ENCODE assay signal across 8 cellular contexts in genomic region chr7:158704524-158705233, GRCh38. TPM values are rescaled to one million over a fixed set of nuclear protein-coding genes. Genes with fewer than 3 reads are reported as not detected.
A peak's percentile ranks its signal among the peaks of the same experiment; 100 is the strongest.
DNase-seq lines count a peak whose midpoint lies in the region; TF ChIP-seq lines count a peak whose summit lies in the region.

Gene NCAPG2, minus strand, starts transcription at chr7:158704804. Its CDS starts 2,905 bp downstream, at chr7:158701899.

- H3F3A ChIP-seq in neural cell (ENCODE audit: insufficient read depth, low read length, poor library complexity, severe bottlenecking): no peaks in the 10 kb centered on the region

- intact Hi-C loops in stomach (cut with DNase I; ENCODE audit: low total_unique reads): loop anchor here (5.0 kb wide), 1 partner anchor 273 kb away; no protein-coding TSS in a partner anchor

- whole genome bisulfite sequencing in stomach, 5 donors: 0 to 2% (median 0%) methylated on average over 30 to 76 of the region's 78 CpGs

- H3K27ac ChIP-seq in neural cell (ENCODE audit: low read length): peak within 1 kb of the TSS; percentile 71
- H3K27ac ChIP-seq in stomach: peak within 1 kb of the TSS; percentile 92 to 97 (median 95)

- H4K20me1 ChIP-seq in neural cell (ENCODE audit: insufficient read depth): no peaks in the 10 kb centered on the region

- TF ChIP-seq CTCF in neural cell (IDR thresholded peaks at IDR 0.05; ENCODE audit: poor library complexity, severe bottlenecking) (peak; percentile 48), stomach (IDR thresholded peaks at IDR 0.05) (peak in 5 of 7 experiments; percentile 22 to 63 (median 52))

- TF ChIP-seq EP300 in neural cell (conservative IDR thresholded peaks at IDR 0.05; ENCODE audit: poor library complexity, severe bottlenecking): peak; percentile 66
- TF ChIP-seq EP300 in stomach (IDR thresholded peaks at IDR 0.05): no peak

- peak; percentile 62 for TF ChIP-seq RAD21 in neural cell (conservative IDR thresholded peaks at IDR 0.05)

- peaks cover 19% of the 10 kb centered on the region; the same call in 1 of the 2 replicates for H3K4me1 ChIP-seq in ES-I3 (ENCODE audit: insufficient read depth, low read length)
- H3K4me1 ChIP-seq in stomach: peaks cover 7 to 28% (median 21%) of the 10 kb centered on the region in 4 donors

- peaks cover 19% of the 10 kb centered on the region for H3K79me2 ChIP-seq in neural cell (replicated peaks; ENCODE audit: insufficient read depth, low read length)

- peak; percentile 97 for DNase-seq in H7
- DNase-seq in M059J (ENCODE audit: low read depth): peak; percentile 99
- peak; percentile 95 to 98 for DNase-seq in SHP77 (lab: John Stamatoyannopoulos, UW)
- peak; percentile 98 for DNase-seq in activated effector memory CD4-positive, alpha-beta T cell treated with anti-CD3 and anti-CD28 coated beads, Interleukin-2, amount 50 U/mL, for 16 hours
- peak; percentile 97 for DNase-seq in fibroblast of the conjunctiva (ENCODE audit: low read depth)
- DNase-seq in stomach: peak; percentile 99

- peak within 1 kb of the TSS; percentile 86 for H3K9ac ChIP-seq in ES-I3 (ENCODE audit: low read depth, low read length)
- H3K9ac ChIP-seq in neural cell (ENCODE audit: low read length): peak within 1 kb of the TSS; percentile 79

- H3K4me3 ChIP-seq in H7 (ENCODE audit: insufficient read depth, low read depth, low read length) (peak within 1 kb of the TSS; percentile 99), neural cell (ENCODE audit: low read length) (peak within 1 kb of the TSS; percentile 72), stomach (peak within 1 kb of the TSS; percentile 76 to 82 (median 80))

- H3K9me3 ChIP-seq in ES-I3 (ENCODE audit: control insufficient read depth, insufficient read depth, low read length) (peaks cover 4% of the 10 kb centered on the region; the same call in 1 of the 2 replicates), neural cell (ENCODE audit: low read length) (no peaks in the 10 kb centered on the region), stomach (peaks cover 0 to 9% (median 0%) of the 10 kb centered on the region in 4 donors)

- H3K36me3 ChIP-seq in ES-I3 (ENCODE audit: insufficient read depth, low read length) (0 out of 2 replicates have a peak, but pooled peaks cover 8% of the 10 kb centered on the region), H7 (replicated peaks; ENCODE audit: control insufficient read depth, insufficient read depth, low read length) (peaks cover 6% of the 10 kb centered on the region), neural cell (ENCODE audit: insufficient read depth, low read length) (no peaks in the 10 kb centered on the region), stomach (peaks cover 0 to 8% (median 2%) of the 10 kb centered on the region in 4 donors)

- peak within 1 kb of the TSS; percentile 74 for H2AFZ ChIP-seq in neural cell (ENCODE audit: low read depth, low read length)

- no peaks in the 10 kb centered on the region for H3K27me3 ChIP-seq in H7 (ENCODE audit: control insufficient read depth, insufficient read depth, low read length)
- H3K27me3 ChIP-seq in neural cell (ENCODE audit: insufficient read depth, low read depth, low read length): no peaks in the 10 kb centered on the region
- H3K27me3 ChIP-seq in stomach: no peaks in the 10 kb centered on the region

- no peaks in the 10 kb centered on the region for H3K9me2 ChIP-seq in neural cell (ENCODE audit: insufficient read depth, low read length)

- TF ChIP-seq POLR2A in stomach (IDR thresholded peaks at IDR 0.05): peak in 1 of 4 donors; percentile 44

- H3K4me2 ChIP-seq in neural cell (ENCODE audit: low read length): peak within 1 kb of the TSS; percentile 58

TF ChIP-seq in neural cell, 6 proteins besides CTCF, POLR2A, EP300 and RAD21:
- TF ChIP-seq REST (IDR thresholded peaks at IDR 0.05; ENCODE audit: borderline replicate concordance) (peak; percentile 58), EZH2 (IDR thresholded peaks at IDR 0.05; ENCODE audit: borderline replicate concordance, insufficient read depth, low read length, poor library complexity, severe bottlenecking) (no peak), SMC3 (conservative IDR thresholded peaks at IDR 0.05; ENCODE audit: poor library complexity) (peak; percentile 59), TAF1 (IDR thresholded peaks at IDR 0.05; ENCODE audit: low read depth) (peak; percentile 50), POLR2AphosphoS5 (IDR thresholded peaks at IDR 0.05) (peak; percentile 87), MXI1 (conservative IDR thresholded peaks at IDR 0.05; ENCODE audit: poor library complexity, severe bottlenecking) (peak; percentile 95)
TF ChIP-seq in neural cell: peak in this region for 5.

RNA-seq across cellular contexts. Expression of gene NCAPG2, which starts in this region (rescaled TPM):
- 41.1 and 50.9 TPM in 2 replicates for total RNA-seq in H7 (2014; rRNA removed; shearing (Covaris generic))
- 40.4 and 73.0 TPM in 2 replicates for total RNA-seq in M059J (2014; rRNA removed; shearing (Covaris generic))
- polyA plus RNA-seq in neural cell (8.3 and 9.5 TPM in 2 replicates), stomach (1 to 10 TPM; 2.6 to 4.0 (median 4.0) TPM)
- polyA minus RNA-seq in neural cell: 11.7 and 13.9 TPM in 2 replicates
- 10 to 100 TPM in 4 of 5 donors, 1 to 10 TPM in 1; 4.9 to 24.2 (median 21.6) TPM for total RNA-seq in stomach

Comparison
In these comparisons a context has a peak if more than half of its experiments do, and no peak if none do; other contexts are left out.
1. Peak in every context shown above with its lines: DNase-seq, H3K4me3 ChIP-seq and H3K27ac ChIP-seq.